Comparison of ENCODE assay signal across 32 cellular contexts in genomic region chr1:26856181-26856580, GRCh38. TPM values are rescaled to one million over a fixed set of nuclear protein-coding genes. Genes with fewer than 3 reads are reported as not detected.
DNase-seq lines count a peak whose midpoint lies in the region; ATAC-seq and TF ChIP-seq lines count a peak whose summit lies in the region.
"Had no signal": no experiment of that assay in that cellular context is flagged by ENCODE, and none has a peak within 500 bp of the region (broad histone marks: within the 10 kb centered on the region; RNA-seq: fewer than 3 reads in every experiment).

No MANE protein-coding gene starts in this region.

- peak overlapping the region; percentile 39 for H3K27ac Mint-ChIP-seq in activated T-helper 17 cell treated with anti-CD3 and anti-CD28 coated beads, Interleukin-2, amount 50 U/mL, for 72 hours
- peak overlapping the region; percentile 89 for H3K27ac Mint-ChIP-seq in glutamatergic neuron (ENCODE audit: unreplicated experiment)
- H3K27ac Mint-ChIP-seq in stimulated activated effector memory CD8-positive, alpha-beta T cell treated with anti-CD3 and anti-CD28 coated beads, Interleukin-12 subunit alpha, Interleukin-12 subunit beta, amount 100 ng/mL, for 72 hours, result peak overlapping the region; percentile 82
- no peak overlapping the region for H3K27ac Mint-ChIP-seq in activated T-helper 1 cell treated with anti-CD3 and anti-CD28 coated beads, Interleukin-12 subunit alpha, Interleukin-12 subunit beta, Interleukin-2, Interleukin-4 antibody, amounts not matched to agents 30 ng/mL and 10 ng/mL and 1 ng/mL, durations not matched to agents 14 hours and 24 hours and 36 hours
- H3K27ac Mint-ChIP-seq: activated naive CD8-positive, alpha-beta T cell treated with anti-CD3 and anti-CD28 coated beads for 36 hours; CD8-positive, alpha-beta T cell had no signal

- peaks cover 5% of the 10 kb centered on the region for H3K4me1 Mint-ChIP-seq in activated T-helper 17 cell treated with anti-CD3 and anti-CD28 coated beads, Interleukin-2, amount 50 U/mL, for 72 hours
- H3K4me1 Mint-ChIP-seq in glutamatergic neuron (ENCODE audit: low read depth, unreplicated experiment), result peaks cover 35% of the 10 kb centered on the region
- peaks cover 25% of the 10 kb centered on the region for H3K4me1 Mint-ChIP-seq in stimulated activated effector memory CD8-positive, alpha-beta T cell treated with anti-CD3 and anti-CD28 coated beads, Interleukin-12 subunit alpha, Interleukin-12 subunit beta, amount 100 ng/mL, for 72 hours
- peaks cover 2% of the 10 kb centered on the region for H3K4me1 Mint-ChIP-seq in activated T-helper 1 cell treated with anti-CD3 and anti-CD28 coated beads, Interleukin-12 subunit alpha, Interleukin-12 subunit beta, Interleukin-2, Interleukin-4 antibody, amounts not matched to agents 30 ng/mL and 10 ng/mL and 1 ng/mL, durations not matched to agents 14 hours and 24 hours and 36 hours (ENCODE audit: low read depth)

- peak; percentile 25 to 59 for DNase-seq in NCI-H524 (lab: John Stamatoyannopoulos, UW)
- DNase-seq in NCI-H524 treated with DMSO at 0.1 percent for 48 hours (lab: John Stamatoyannopoulos, UW), result no peak
- DNase-seq in glutamatergic neuron, result peak; percentile 66
- no peak for DNase-seq in stimulated activated effector memory CD8-positive, alpha-beta T cell treated with anti-CD3 and anti-CD28 coated beads, Interleukin-12 subunit alpha, Interleukin-12 subunit beta, amount 100 ng/mL, for 72 hours (ENCODE audit: low spot score in 2 of 2)
- no peak for DNase-seq in LoVo (ENCODE audit: low spot score)
- DNase-seq in foreskin melanocyte, result no peak
- no peak for DNase-seq in activated T-helper 1 cell treated with anti-CD3 and anti-CD28 coated beads, Interleukin-12 subunit alpha, Interleukin-12 subunit beta, Interleukin-2, Interleukin-4 antibody, amounts not matched to agents 30 ng/mL and 10 ng/mL and 1 ng/mL, durations not matched to agents 14 hours and 24 hours and 36 hours (ENCODE audit: low spot score)
- DNase-seq: activated CD4-positive, alpha-beta T cell treated with anti-CD3 and anti-CD28 coated beads, Interleukin-2, amount 10 ng/mL, durations not matched to agents 24 days and 14 days; activated naive CD8-positive, alpha-beta T cell treated with anti-CD3 and anti-CD28 coated beads for 36 hours; CD8-positive, alpha-beta T cell; DMS53; foreskin fibroblast; GDM1; immature natural killer cell; naive thymus-derived CD4-positive, alpha-beta T cell; NCI-H1694; NCI-H69; pancreas; right lobe of liver; SK-N-SH; stimulated activated CD4-positive, alpha-beta T cell treated with anti-CD3 and anti-CD28 coated beads, Interleukin-15, amount 100 ng/mL, for 24 hours; upper lobe of left lung had no signal

- intact Hi-C loops in activated T-helper 1 cell treated with anti-CD3 and anti-CD28 coated beads, Interleukin-12 subunit alpha, Interleukin-12 subunit beta, Interleukin-2, Interleukin-4 antibody, amounts not matched to agents 30 ng/mL and 10 ng/mL and 1 ng/mL, durations not matched to agents 14 hours and 24 hours and 36 hours (cut with micrococcal nuclease), result no loop called here

- no peak for ATAC-seq in activated T-helper 17 cell treated with anti-CD3 and anti-CD28 coated beads, Interleukin-2, amount 50 U/mL, for 72 hours (replicated peaks)
- no peak for ATAC-seq in stimulated activated effector memory CD8-positive, alpha-beta T cell treated with anti-CD3 and anti-CD28 coated beads, Interleukin-12 subunit alpha, Interleukin-12 subunit beta, amount 100 ng/mL, for 72 hours
- ATAC-seq: CD8-positive, alpha-beta T cell; left lobe of liver; naive thymus-derived CD4-positive, alpha-beta T cell; pancreas; right lobe of liver had no signal

- no peaks in the 10 kb centered on the region for H3K9me3 Mint-ChIP-seq in activated T-helper 17 cell treated with anti-CD3 and anti-CD28 coated beads, Interleukin-2, amount 50 U/mL, for 72 hours
- peaks cover 1% of the 10 kb centered on the region for H3K9me3 Mint-ChIP-seq in glutamatergic neuron (ENCODE audit: unreplicated experiment)
- no peaks in the 10 kb centered on the region for H3K9me3 Mint-ChIP-seq in stimulated activated effector memory CD8-positive, alpha-beta T cell treated with anti-CD3 and anti-CD28 coated beads, Interleukin-12 subunit alpha, Interleukin-12 subunit beta, amount 100 ng/mL, for 72 hours
- no peaks in the 10 kb centered on the region for H3K9me3 Mint-ChIP-seq in activated T-helper 1 cell treated with anti-CD3 and anti-CD28 coated beads, Interleukin-12 subunit alpha, Interleukin-12 subunit beta, Interleukin-2, Interleukin-4 antibody, amounts not matched to agents 30 ng/mL and 10 ng/mL and 1 ng/mL, durations not matched to agents 14 hours and 24 hours and 36 hours
- H3K9me3 Mint-ChIP-seq: activated CD4-positive, alpha-beta T cell treated with anti-CD3 and anti-CD28 coated beads, Interleukin-2, amount 10 ng/mL, durations not matched to agents 24 days and 14 days; activated naive CD8-positive, alpha-beta T cell treated with anti-CD3 and anti-CD28 coated beads for 36 hours; CD8-positive, alpha-beta T cell; central memory CD8-positive, alpha-beta T cell; GM23338; immature natural killer cell; mesothelial cell of epicardium; naive thymus-derived CD4-positive, alpha-beta T cell had no signal

- no peaks in the 10 kb centered on the region for H3K27me3 Mint-ChIP-seq in activated T-helper 17 cell treated with anti-CD3 and anti-CD28 coated beads, Interleukin-2, amount 50 U/mL, for 72 hours
- peaks cover 9% of the 10 kb centered on the region for H3K27me3 Mint-ChIP-seq in glutamatergic neuron (ENCODE audit: unreplicated experiment)
- no peaks in the 10 kb centered on the region for H3K27me3 Mint-ChIP-seq in activated T-helper 1 cell treated with anti-CD3 and anti-CD28 coated beads, Interleukin-12 subunit alpha, Interleukin-12 subunit beta, Interleukin-2, Interleukin-4 antibody, amounts not matched to agents 30 ng/mL and 10 ng/mL and 1 ng/mL, durations not matched to agents 14 hours and 24 hours and 36 hours (ENCODE audit: insufficient read depth)
- H3K27me3 Mint-ChIP-seq: activated CD4-positive, alpha-beta T cell treated with anti-CD3 and anti-CD28 coated beads, Interleukin-2, amount 10 ng/mL, durations not matched to agents 24 days and 14 days; activated naive CD8-positive, alpha-beta T cell treated with anti-CD3 and anti-CD28 coated beads for 36 hours; central memory CD8-positive, alpha-beta T cell; naive thymus-derived CD4-positive, alpha-beta T cell had no signal

- no peak for TF ChIP-seq CTCF in glutamatergic neuron (IDR thresholded peaks at IDR 0.05; ENCODE audit: partially characterized antibody, unreplicated experiment)

- peaks cover 55% of the 10 kb centered on the region for H3K36me3 Mint-ChIP-seq in activated T-helper 17 cell treated with anti-CD3 and anti-CD28 coated beads, Interleukin-2, amount 50 U/mL, for 72 hours (ENCODE audit: low read depth)
- H3K36me3 Mint-ChIP-seq in glutamatergic neuron (ENCODE audit: unreplicated experiment), result no peaks in the 10 kb centered on the region
- peaks cover 80% of the 10 kb centered on the region for H3K36me3 Mint-ChIP-seq in stimulated activated effector memory CD8-positive, alpha-beta T cell treated with anti-CD3 and anti-CD28 coated beads, Interleukin-12 subunit alpha, Interleukin-12 subunit beta, amount 100 ng/mL, for 72 hours
- peaks cover 37% of the 10 kb centered on the region for H3K36me3 Mint-ChIP-seq in activated T-helper 1 cell treated with anti-CD3 and anti-CD28 coated beads, Interleukin-12 subunit alpha, Interleukin-12 subunit beta, Interleukin-2, Interleukin-4 antibody, amounts not matched to agents 30 ng/mL and 10 ng/mL and 1 ng/mL, durations not matched to agents 14 hours and 24 hours and 36 hours (ENCODE audit: low read depth)

- no peak overlapping the region for H3K4me3 Mint-ChIP-seq in activated T-helper 17 cell treated with anti-CD3 and anti-CD28 coated beads, Interleukin-2, amount 50 U/mL, for 72 hours
- peak overlapping the region; percentile 75 for H3K4me3 Mint-ChIP-seq in glutamatergic neuron (ENCODE audit: unreplicated experiment)
- H3K4me3 Mint-ChIP-seq in stimulated activated effector memory CD8-positive, alpha-beta T cell treated with anti-CD3 and anti-CD28 coated beads, Interleukin-12 subunit alpha, Interleukin-12 subunit beta, amount 100 ng/mL, for 72 hours, result no peak overlapping the region
- no peak overlapping the region for H3K4me3 Mint-ChIP-seq in activated T-helper 1 cell treated with anti-CD3 and anti-CD28 coated beads, Interleukin-12 subunit alpha, Interleukin-12 subunit beta, Interleukin-2, Interleukin-4 antibody, amounts not matched to agents 30 ng/mL and 10 ng/mL and 1 ng/mL, durations not matched to agents 14 hours and 24 hours and 36 hours
- H3K4me3 Mint-ChIP-seq: activated CD4-positive, alpha-beta T cell treated with anti-CD3 and anti-CD28 coated beads, Interleukin-2, amount 10 ng/mL, durations not matched to agents 24 days and 14 days; activated naive CD8-positive, alpha-beta T cell treated with anti-CD3 and anti-CD28 coated beads for 36 hours; CD8-positive, alpha-beta T cell; central memory CD8-positive, alpha-beta T cell; GM23338; immature natural killer cell; mesothelial cell of epicardium; naive thymus-derived CD4-positive, alpha-beta T cell had no signal

RNA-seq across cellular contexts. Expression of gene SFN, which starts 6.8 kb away (rescaled TPM):
- 1 to 10 TPM; 4.3 to 4.7 TPM for total RNA-seq in activated T-helper 17 cell treated with anti-CD3 and anti-CD28 coated beads, Interleukin-2, amount 50 U/mL, for 72 hours
- 0.42 TPM for total RNA-seq in glutamatergic neuron (ENCODE audit: unreplicated experiment)
- 0.47 and 0.78 TPM in 2 replicates for total RNA-seq in activated T-helper 1 cell treated with anti-CD3 and anti-CD28 coated beads, Interleukin-12 subunit alpha, Interleukin-12 subunit beta, Interleukin-2, Interleukin-4 antibody, amounts not matched to agents 30 ng/mL and 10 ng/mL and 1 ng/mL, durations not matched to agents 14 hours and 24 hours and 36 hours

RNA-seq across cellular contexts. Expression of gene ZDHHC18, which starts 29.7 kb away (rescaled TPM):
- 10 to 100 TPM; 84.3 to 86.1 TPM for total RNA-seq in activated T-helper 17 cell treated with anti-CD3 and anti-CD28 coated beads, Interleukin-2, amount 50 U/mL, for 72 hours
- 52.6 TPM for total RNA-seq in glutamatergic neuron (ENCODE audit: unreplicated experiment)
- 87.3 and 94.4 TPM in 2 replicates for total RNA-seq in activated T-helper 1 cell treated with anti-CD3 and anti-CD28 coated beads, Interleukin-12 subunit alpha, Interleukin-12 subunit beta, Interleukin-2, Interleukin-4 antibody, amounts not matched to agents 30 ng/mL and 10 ng/mL and 1 ng/mL, durations not matched to agents 14 hours and 24 hours and 36 hours

RNA-seq across cellular contexts. Expression of gene GPN2, which starts 33.9 kb away (rescaled TPM):
- 10 to 100 TPM; 44.8 to 61.4 TPM for total RNA-seq in activated T-helper 17 cell treated with anti-CD3 and anti-CD28 coated beads, Interleukin-2, amount 50 U/mL, for 72 hours
- 21.4 TPM for total RNA-seq in glutamatergic neuron (ENCODE audit: unreplicated experiment)
- total RNA-seq in activated T-helper 1 cell treated with anti-CD3 and anti-CD28 coated beads, Interleukin-12 subunit alpha, Interleukin-12 subunit beta, Interleukin-2, Interleukin-4 antibody, amounts not matched to agents 30 ng/mL and 10 ng/mL and 1 ng/mL, durations not matched to agents 14 hours and 24 hours and 36 hours, result 46.4 and 51.9 TPM in 2 replicates

RNA-seq across cellular contexts. Expression of gene GPATCH3, which starts 44.1 kb away (rescaled TPM):
- total RNA-seq in activated T-helper 17 cell treated with anti-CD3 and anti-CD28 coated beads, Interleukin-2, amount 50 U/mL, for 72 hours, result 10 to 100 TPM in 1 of 2 donors, 1 to 10 TPM in 1; 9.4 to 13.4 TPM
- 17.3 TPM for total RNA-seq in glutamatergic neuron (ENCODE audit: unreplicated experiment)
- 15.6 and 15.7 TPM in 2 replicates for total RNA-seq in activated T-helper 1 cell treated with anti-CD3 and anti-CD28 coated beads, Interleukin-12 subunit alpha, Interleukin-12 subunit beta, Interleukin-2, Interleukin-4 antibody, amounts not matched to agents 30 ng/mL and 10 ng/mL and 1 ng/mL, durations not matched to agents 14 hours and 24 hours and 36 hours

RNA-seq across cellular contexts. Expression of gene NR0B2, which starts 57.6 kb away (rescaled TPM):
- not detected for total RNA-seq in activated T-helper 17 cell treated with anti-CD3 and anti-CD28 coated beads, Interleukin-2, amount 50 U/mL, for 72 hours
- not detected for total RNA-seq in glutamatergic neuron (ENCODE audit: unreplicated experiment)
- not detected in 2 replicates for total RNA-seq in activated T-helper 1 cell treated with anti-CD3 and anti-CD28 coated beads, Interleukin-12 subunit alpha, Interleukin-12 subunit beta, Interleukin-2, Interleukin-4 antibody, amounts not matched to agents 30 ng/mL and 10 ng/mL and 1 ng/mL, durations not matched to agents 14 hours and 24 hours and 36 hours
- total RNA-seq: A172; activated CD4-positive, alpha-beta T cell treated with anti-CD3 and anti-CD28 coated beads, Interleukin-2, amount 10 ng/mL, durations not matched to agents 24 days and 14 days; activated naive CD8-positive, alpha-beta T cell treated with anti-CD3 and anti-CD28 coated beads for 36 hours; ascending aorta; CD8-positive, alpha-beta T cell; epithelial cell of proximal tubule; GM23338; HT1080; mesothelial cell of epicardium; naive thymus-derived CD4-positive, alpha-beta T cell; T-helper 2 cell treated with Interferon-gamma antibody and Interleukin-4, amounts not matched to agents 100 ng/mL and 5 ng/mL, for 36 hours had no signal

Comparison
In these comparisons a context has a peak if more than half of its experiments do, and no peak if none do; other contexts are left out.
1. DNase-seq: peak in NCI-H524 (2 of 2) and glutamatergic neuron (single experiment); none in NCI-H524 treated with DMSO at 0.1 percent for 48 hours (single experiment), stimulated activated effector memory CD8-positive, alpha-beta T cell treated with anti-CD3 and anti-CD28 coated beads, Interleukin-12 subunit alpha, Interleukin-12 subunit beta, amount 100 ng/mL, for 72 hours (0 of 2), LoVo (single experiment), foreskin melanocyte (single experiment) and activated T-helper 1 cell treated with anti-CD3 and anti-CD28 coated beads, Interleukin-12 subunit alpha, Interleukin-12 subunit beta, Interleukin-2, Interleukin-4 antibody, amounts not matched to agents 30 ng/mL and 10 ng/mL and 1 ng/mL, durations not matched to agents 14 hours and 24 hours and 36 hours (single experiment).